In the genomic region with DNA sequence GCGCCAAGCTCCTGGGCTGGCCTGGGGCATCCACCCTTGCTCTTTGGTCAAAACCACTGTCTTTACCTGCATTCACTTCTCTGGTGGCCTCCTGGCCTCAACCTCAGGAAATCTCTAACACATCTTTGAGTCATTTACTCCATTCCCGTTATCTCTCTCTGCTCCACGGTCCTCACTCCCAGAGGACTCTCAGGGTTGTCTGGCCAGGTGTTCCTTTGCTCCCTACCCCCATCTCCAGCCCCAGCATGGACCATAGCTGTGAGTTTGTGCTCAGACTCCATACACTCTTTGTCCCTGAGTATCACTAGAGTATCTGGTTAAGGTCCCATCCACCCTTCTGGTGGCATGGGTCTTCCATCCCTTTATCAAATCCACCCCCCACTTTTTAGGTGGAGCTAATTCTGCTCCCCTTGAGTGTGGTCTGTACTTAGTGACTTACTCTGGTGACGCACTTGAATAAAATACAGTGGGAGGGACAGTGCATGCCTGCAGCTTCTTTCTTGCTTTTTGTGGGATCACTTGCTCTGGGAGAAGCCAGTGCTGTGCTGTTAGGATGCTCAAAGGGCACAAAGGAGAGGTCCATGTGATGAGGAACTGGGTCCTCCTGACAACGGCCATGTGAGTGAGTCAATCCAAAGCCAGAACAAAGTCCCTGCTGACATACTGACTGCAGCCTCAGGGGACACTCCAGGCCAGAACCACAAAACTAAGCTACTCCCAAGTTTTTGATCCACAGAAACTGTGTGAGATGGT, we compare ENCODE assay signal across 14 cellular contexts. TPM values are rescaled to one million over a fixed set of nuclear protein-coding genes. Genes with fewer than 3 reads are reported as not detected.
DNase-seq lines count a peak whose midpoint lies in the region; ATAC-seq, FAIRE-seq and TF ChIP-seq lines count a peak whose summit lies in the region.
"Had no signal": no experiment of that assay in that cellular context is flagged by ENCODE, and none has a peak within 500 bp of the region (broad histone marks: within the 10 kb centered on the region; RNA-seq: fewer than 3 reads in every experiment).

No MANE protein-coding gene starts in this region.

- no peak for FAIRE-seq in astrocyte (lab: Jason Lieb, UNC)

- H3K4me3 ChIP-seq in HEK293 (ENCODE audit: low read depth, low read length), result no peak overlapping the region
- H3K4me3 ChIP-seq in astrocyte (ENCODE audit: insufficient read depth, low read depth, low read length), result peak overlapping the region; percentile 27
- H3K4me3 ChIP-seq in right lobe of liver, result no peak overlapping the region
- H3K4me3 ChIP-seq: adrenal gland had no signal

- ATAC-seq in right lobe of liver (no peak), GM18520 (IDR thresholded peaks at IDR 0.05; ENCODE audit: unreplicated experiment) (no peak)
- peak; percentile 17 for ATAC-seq in stimulated activated memory B cell treated with anti-CD40 and anti-IgM and Interleukin-4, amounts not matched to agents 10 μg/mL and 1 μg/mL and 100 μg/mL, for 72 hours
- ATAC-seq in activated T-cell treated with anti-CD3 and anti-CD28 coated beads, Interleukin-2, amount 50 U/mL, for 72 hours (replicated peaks in 1 of 2), result no peak
- ATAC-seq: activated CD8-positive, alpha-beta memory T cell treated with anti-CD3 and anti-CD28 coated beads, Interleukin-2, amount 10 ng/mL, durations not matched to agents 7 days and 5 days; CD8-positive, alpha-beta T cell had no signal

- H2AFZ ChIP-seq in astrocyte (ENCODE audit: low read depth, low read length), result no peak overlapping the region

- TF ChIP-seq CTCF in HEK293 (tag by site-specific recombination; IDR thresholded peaks at IDR 0.05), result no peak
- no peak for TF ChIP-seq CTCF in astrocyte (IDR thresholded peaks at IDR 0.05; ENCODE audit: insufficient read depth, low read depth, low read length)
- TF ChIP-seq CTCF in right lobe of liver (IDR thresholded peaks at IDR 0.05), result no peak

- H3K9ac ChIP-seq in astrocyte (ENCODE audit: low read length), result peak overlapping the region; percentile 74

- DNase-seq in astrocyte (ENCODE audit: low read depth), result peak; percentile 67
- DNase-seq in right lobe of liver, result no peak
- no peak for DNase-seq in activated T-cell treated with anti-CD3 and anti-CD28 coated beads, Interleukin-2, amount 50 U/mL, for 1 hour
- DNase-seq in activated T-cell treated with anti-CD3 and anti-CD28 coated beads, Interleukin-2, amount 50 U/mL, for 72 hours, result no peak
- DNase-seq in NCI-H526 (lab: John Stamatoyannopoulos, UW), result no peak
- DNase-seq: activated CD8-positive, alpha-beta memory T cell treated with anti-CD3 and anti-CD28 coated beads, Interleukin-2, amount 10 ng/mL, durations not matched to agents 7 days and 5 days; CD8-positive, alpha-beta T cell; NCI-H187 treated with DMSO at 0.1 percent for 48 hours; stimulated activated CD4-positive, alpha-beta T cell treated with anti-CD3 and anti-CD28 coated beads, Interleukin-4, amount 100 ng/mL, for 24 hours; substantia nigra had no signal

- intact Hi-C loops in right lobe of liver (cut with DNase I), result no loop called here

- H3K27me3 ChIP-seq in astrocyte (ENCODE audit: insufficient read depth, low read length) (no peaks in the 10 kb centered on the region), right lobe of liver (no peaks in the 10 kb centered on the region)
- H3K27me3 ChIP-seq: adrenal gland had no signal

- no peaks in the 10 kb centered on the region for H3K36me3 ChIP-seq in HEK293 (ENCODE audit: control insufficient read depth in 2 of 2, insufficient read depth in 1 of 2, low read length in 2 of 2)
- H3K36me3 ChIP-seq in astrocyte (ENCODE audit: insufficient read depth, low read length), result peaks cover 7% of the 10 kb centered on the region
- H3K36me3 ChIP-seq in right lobe of liver, result no peaks in the 10 kb centered on the region
- H3K36me3 ChIP-seq: adrenal gland had no signal

- no peaks in the 10 kb centered on the region for H3K9me3 ChIP-seq in HEK293 (ENCODE audit: control insufficient read depth, insufficient read depth, low read depth, low read length)
- H3K9me3 ChIP-seq in astrocyte (ENCODE audit: insufficient read depth, low read depth, low read length), result no peaks in the 10 kb centered on the region
- no peaks in the 10 kb centered on the region for H3K9me3 ChIP-seq in right lobe of liver
- H3K9me3 ChIP-seq: adrenal gland had no signal

- H3K27ac ChIP-seq in HEK293 (ENCODE audit: extremely low read depth, low read depth, low read length) (no peak overlapping the region), astrocyte (ENCODE audit: low read depth, low read length) (peak overlapping the region; percentile 91), right lobe of liver (peak overlapping the region; percentile 24 to 40 (median 34))

- H3K4me1 ChIP-seq in HEK293 (ENCODE audit: control insufficient read depth, insufficient read depth, low read length), result peaks cover 11% of the 10 kb centered on the region
- H3K4me1 ChIP-seq in astrocyte (ENCODE audit: insufficient read depth, low read length), result peaks cover 59% of the 10 kb centered on the region
- H3K4me1 ChIP-seq in right lobe of liver, result no peaks in the 10 kb centered on the region

- H3K27me3 Mint-ChIP-seq in astrocyte (ENCODE audit: low read depth, unreplicated experiment), result no peaks in the 10 kb centered on the region
- H3K27me3 Mint-ChIP-seq in stimulated activated memory B cell treated with anti-CD40 and anti-IgM and Interleukin-4, amounts not matched to agents 10 μg/mL and 1 μg/mL and 100 μg/mL, for 72 hours, result peaks cover 9% of the 10 kb centered on the region
- no peaks in the 10 kb centered on the region for H3K27me3 Mint-ChIP-seq in activated T-cell treated with anti-CD3 and anti-CD28 coated beads, Interleukin-2, amount 50 U/mL, for 72 hours (ENCODE audit: low read depth)

- H3K4me2 ChIP-seq in astrocyte (ENCODE audit: low read length), result peak overlapping the region; percentile 75

- no peak for TF ChIP-seq POLR2A in right lobe of liver (IDR thresholded peaks at IDR 0.05)

- peaks cover 32% of the 10 kb centered on the region for H3K36me3 Mint-ChIP-seq in astrocyte (ENCODE audit: low read depth, unreplicated experiment)
- H3K36me3 Mint-ChIP-seq in stimulated activated memory B cell treated with anti-CD40 and anti-IgM and Interleukin-4, amounts not matched to agents 10 μg/mL and 1 μg/mL and 100 μg/mL, for 72 hours, result no peaks in the 10 kb centered on the region
- no peaks in the 10 kb centered on the region for H3K36me3 Mint-ChIP-seq in activated T-cell treated with anti-CD3 and anti-CD28 coated beads, Interleukin-2, amount 50 U/mL, for 72 hours (ENCODE audit: insufficient read depth in 2 of 2)
- H3K36me3 Mint-ChIP-seq: activated CD8-positive, alpha-beta memory T cell treated with anti-CD3 and anti-CD28 coated beads, Interleukin-2, amount 10 ng/mL, durations not matched to agents 7 days and 5 days; CD8-positive, alpha-beta T cell had no signal

- POLR2A ChIA-PET in HEK293 (lab: Yijun Ruan, JAX), result interaction anchor here (0.7 kb wide), 1 partner anchor 344 kb away, joined by 7 read pairs; no protein-coding TSS in a partner anchor

- peaks cover 76% of the 10 kb centered on the region for H3K79me2 ChIP-seq in astrocyte (ENCODE audit: insufficient read depth, low read length)

- peaks cover 64% of the 10 kb centered on the region for H3K4me1 Mint-ChIP-seq in astrocyte (ENCODE audit: low read depth, unreplicated experiment)
- no peaks in the 10 kb centered on the region for H3K4me1 Mint-ChIP-seq in stimulated activated memory B cell treated with anti-CD40 and anti-IgM and Interleukin-4, amounts not matched to agents 10 μg/mL and 1 μg/mL and 100 μg/mL, for 72 hours
- H3K4me1 Mint-ChIP-seq in activated T-cell treated with anti-CD3 and anti-CD28 coated beads, Interleukin-2, amount 50 U/mL, for 72 hours (ENCODE audit: low read depth), result no peaks in the 10 kb centered on the region
- H3K4me1 Mint-ChIP-seq: activated CD8-positive, alpha-beta memory T cell treated with anti-CD3 and anti-CD28 coated beads, Interleukin-2, amount 10 ng/mL, durations not matched to agents 7 days and 5 days had no signal

- H4K20me1 ChIP-seq in astrocyte (ENCODE audit: insufficient read depth, low read length), result peaks cover 7% of the 10 kb centered on the region

- H3K4me3 Mint-ChIP-seq in astrocyte (ENCODE audit: unreplicated experiment), result no peak overlapping the region
- no peak overlapping the region for H3K4me3 Mint-ChIP-seq in stimulated activated memory B cell treated with anti-CD40 and anti-IgM and Interleukin-4, amounts not matched to agents 10 μg/mL and 1 μg/mL and 100 μg/mL, for 72 hours
- no peak overlapping the region for H3K4me3 Mint-ChIP-seq in activated T-cell treated with anti-CD3 and anti-CD28 coated beads, Interleukin-2, amount 50 U/mL, for 72 hours
- H3K4me3 Mint-ChIP-seq: activated CD8-positive, alpha-beta memory T cell treated with anti-CD3 and anti-CD28 coated beads, Interleukin-2, amount 10 ng/mL, durations not matched to agents 7 days and 5 days; CD8-positive, alpha-beta T cell had no signal

- CTCF ChIA-PET in HEK293 (lab: Yijun Ruan, JAX), result no interaction called here

- H3K9me3 Mint-ChIP-seq in astrocyte (ENCODE audit: unreplicated experiment), result no peaks in the 10 kb centered on the region
- H3K9me3 Mint-ChIP-seq in stimulated activated memory B cell treated with anti-CD40 and anti-IgM and Interleukin-4, amounts not matched to agents 10 μg/mL and 1 μg/mL and 100 μg/mL, for 72 hours, result no peaks in the 10 kb centered on the region
- no peaks in the 10 kb centered on the region for H3K9me3 Mint-ChIP-seq in activated T-cell treated with anti-CD3 and anti-CD28 coated beads, Interleukin-2, amount 50 U/mL, for 72 hours
- H3K9me3 Mint-ChIP-seq: CD8-positive, alpha-beta T cell had no signal

- 61% methylated on average over 4 of the region's 5 CpGs for WGBS in right lobe of liver (ENCODE audit: insufficient coverage, low coverage, low lambda C conversion rate, missing lambda C conversion rate)

- H3K27ac Mint-ChIP-seq in astrocyte (ENCODE audit: unreplicated experiment), result peak overlapping the region; percentile 91
- H3K27ac Mint-ChIP-seq in stimulated activated memory B cell treated with anti-CD40 and anti-IgM and Interleukin-4, amounts not matched to agents 10 μg/mL and 1 μg/mL and 100 μg/mL, for 72 hours, result no peak overlapping the region
- H3K27ac Mint-ChIP-seq in activated T-cell treated with anti-CD3 and anti-CD28 coated beads, Interleukin-2, amount 50 U/mL, for 72 hours, result no peak overlapping the region
- H3K27ac Mint-ChIP-seq: activated CD8-positive, alpha-beta memory T cell treated with anti-CD3 and anti-CD28 coated beads, Interleukin-2, amount 10 ng/mL, durations not matched to agents 7 days and 5 days; CD8-positive, alpha-beta T cell had no signal

TF ChIP-seq in HEK293, 187 proteins besides CTCF, POLR2A, EP300 and RAD21 (continues in another document):
- TF ChIP-seq ZNF629 (tag by site-specific recombination; IDR thresholded peaks at IDR 0.05), result no peak
- no peak for TF ChIP-seq ZNF311 (tag by site-specific recombination; IDR thresholded peaks at IDR 0.05; ENCODE audit: borderline replicate concordance)
- TF ChIP-seq OSR2 (tag by site-specific recombination; IDR thresholded peaks at IDR 0.05), result 0 out of 2 replicates have a peak, but pooled peaks have one; percentile 18
- no peak for TF ChIP-seq ZNF132 (tag by site-specific recombination; IDR thresholded peaks at IDR 0.05; ENCODE audit: borderline replicate concordance)
- TF ChIP-seq ZNF341 (tag by site-specific recombination; IDR thresholded peaks at IDR 0.05; ENCODE audit: low read depth), result no peak

RNA-seq across cellular contexts. Expression of a gene that starts 44.3 kb away (rescaled TPM):
- 930 and 1,304 TPM in 2 replicates for total RNA-seq in astrocyte
- 100 to 1,000 TPM in 5 of 6 experiments, 10 to 100 TPM in 1; 46.2 to 347 (median 163) TPM for total RNA-seq in right lobe of liver
- not detected for total RNA-seq in activated T-cell treated with anti-CD3 and anti-CD28 coated beads, Interleukin-2, amount 50 U/mL, for 72 hours
- total RNA-seq: CD8-positive, alpha-beta T cell had no signal

Comparison
In these comparisons a context has a peak if more than half of its experiments do, and no peak if none do; other contexts are left out.
1. RNA of a gene that starts 44.3 kb away (total RNA-seq): 930 to 1,304 TPM in astrocyte and 46.2 to 347 TPM in right lobe of liver; not detected in activated T-cell treated with anti-CD3 and anti-CD28 coated beads, Interleukin-2, amount 50 U/mL, for 72 hours; every median in the first group is over 10 times any median in the second.